In the genomic region with DNA sequence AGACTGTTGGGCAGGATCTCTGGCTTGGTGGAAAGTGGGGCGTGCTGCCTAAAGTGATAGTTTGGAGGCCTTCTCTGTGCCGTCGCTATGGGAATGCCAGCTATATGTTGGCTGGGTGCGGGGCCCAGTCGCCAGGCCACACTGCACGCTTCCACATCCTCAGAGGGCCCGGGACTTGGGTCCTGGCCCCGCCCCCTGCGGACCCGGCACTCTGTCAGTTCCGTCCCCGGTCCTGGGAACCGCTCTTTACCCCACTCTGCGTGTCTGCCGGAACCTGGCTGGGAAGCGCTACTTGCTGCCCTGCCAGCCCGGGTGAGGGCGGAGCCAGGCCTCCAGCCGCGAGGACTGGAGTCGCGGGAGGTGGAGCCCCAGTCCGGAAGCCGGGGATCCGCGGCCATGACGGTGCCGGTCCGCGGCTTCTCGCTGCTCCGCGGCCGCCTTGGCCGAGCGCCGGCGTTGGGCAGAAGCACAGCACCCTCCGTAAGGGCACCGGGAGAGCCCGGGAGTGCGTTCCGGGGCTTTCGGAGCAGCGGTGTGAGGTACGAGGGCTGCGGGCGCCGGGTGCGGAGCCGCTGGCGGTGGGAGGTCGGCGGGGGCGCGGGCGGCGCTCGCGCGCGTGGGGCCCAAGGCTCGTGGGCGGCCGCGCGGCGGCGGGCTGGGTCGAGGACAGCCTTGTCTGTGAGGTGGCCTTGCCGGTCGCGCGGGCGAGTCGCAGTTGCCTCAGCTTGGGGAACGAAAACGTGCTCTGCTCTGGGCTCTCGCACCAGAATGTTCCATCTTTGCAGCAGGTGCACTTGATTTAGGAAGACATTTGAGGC, we compare ENCODE assay signal across 8 cellular contexts. TPM values are rescaled to one million over a fixed set of nuclear protein-coding genes. Genes with fewer than 3 reads are reported as not detected.
DNase-seq lines count a peak whose midpoint lies in the region; ATAC-seq and TF ChIP-seq lines count a peak whose summit lies in the region.

A gene (plus strand): TSS at position 376 of the 818 bp plus-strand sequence. CDS start 21 bp downstream, at position 397.

- H3K4me1 Mint-ChIP-seq in neural progenitor cell, result peaks cover 33% of the 10 kb centered on the region

- peak within 1 kb of the TSS; percentile 85 for H2AFZ ChIP-seq in neural progenitor cell (replicated peaks)

- peaks cover 6% of the 10 kb centered on the region; the same call in 1 of the 2 replicates for H3K4me1 ChIP-seq in HAP-1
- H3K4me1 ChIP-seq in foreskin keratinocyte, result peaks cover 14% of the 10 kb centered on the region
- H3K4me1 ChIP-seq in neural progenitor cell, result peaks cover 18% of the 10 kb centered on the region
- H3K4me1 ChIP-seq in stomach smooth muscle (ENCODE audit: control insufficient read depth, insufficient read depth, low read length), result peaks cover 4% of the 10 kb centered on the region

- TF ChIP-seq CTCF in foreskin keratinocyte (conservative IDR thresholded peaks at IDR 0.05), result no peak
- TF ChIP-seq CTCF in neural progenitor cell (IDR thresholded peaks at IDR 0.05), result no peak

- H3F3A ChIP-seq in neural progenitor cell (ENCODE audit: low read depth), result peaks cover 20% of the 10 kb centered on the region

- DNase-seq in GDM1 (lab: John Stamatoyannopoulos, UW) (peak; percentile 95), HAP-1 (ENCODE audit: low spot score in 2 of 2) (peak; percentile 92 to 95), MG63 (peak; percentile 95), SIG-M5 (lab: John Stamatoyannopoulos, UW) (peak; percentile 38), foreskin keratinocyte (peak; percentile 73 to 88), neural progenitor cell (ENCODE audit: low spot score) (peak; percentile 91)
- DNase-seq in activated gamma-delta T cell treated with anti-CD3 and anti-CD28 coated beads, Interleukin-2, amount 50 U/mL, for 16 hours (ENCODE audit: low read depth), result peak; percentile 69

- H3K4me3 Mint-ChIP-seq in neural progenitor cell, result peak within 1 kb of the TSS; percentile 91

- H3K9ac ChIP-seq in neural progenitor cell, result peak within 1 kb of the TSS; percentile 18
- peak within 1 kb of the TSS; percentile 88 to 91 for H3K9ac ChIP-seq in stomach smooth muscle (ENCODE audit: low read length in 2 of 2)

- in situ Hi-C loops in HAP-1 (cut with MboI; ENCODE audit: low sequenced_read_pairs), result no loop called here

- H3K4me3 ChIP-seq in HAP-1, result peak within 1 kb of the TSS; percentile 43
- peak within 1 kb of the TSS; percentile 57 for H3K4me3 ChIP-seq in MG63
- H3K4me3 ChIP-seq in neural progenitor cell, result peak within 1 kb of the TSS; percentile 66
- peak within 1 kb of the TSS; percentile 80 for H3K4me3 ChIP-seq in stomach smooth muscle (ENCODE audit: low read length in 2 of 2)

- ATAC-seq in foreskin keratinocyte, result peak; percentile 97

- H4K20me1 ChIP-seq in neural progenitor cell (ENCODE audit: low read depth), result peaks cover 28% of the 10 kb centered on the region

- H3K27ac ChIP-seq in foreskin keratinocyte (peak within 1 kb of the TSS; percentile 48), neural progenitor cell (no peak within 1 kb of the TSS), stomach smooth muscle (ENCODE audit: low read length) (peak within 1 kb of the TSS; percentile 84)

- H3K27me3 ChIP-seq in HAP-1 (ENCODE audit: low read depth) (peaks cover 15% of the 10 kb centered on the region), MG63 (no peaks in the 10 kb centered on the region), foreskin keratinocyte (no peaks in the 10 kb centered on the region), neural progenitor cell (peaks cover 31% of the 10 kb centered on the region), stomach smooth muscle (ENCODE audit: control insufficient read depth in 1 of 2, insufficient read depth in 2 of 2, low read length in 2 of 2) (no peaks in the 10 kb centered on the region)

- H3K36me3 ChIP-seq in HAP-1 (replicated peaks) (peaks cover 17% of the 10 kb centered on the region), MG63 (peaks cover 4% of the 10 kb centered on the region), neural progenitor cell (no peaks in the 10 kb centered on the region), stomach smooth muscle (ENCODE audit: control insufficient read depth in 2 of 2, insufficient read depth in 2 of 2, low read length in 2 of 2) (peaks cover 0 to 7% of the 10 kb centered on the region in 2 donors)

- peak within 1 kb of the TSS; percentile 93 for H3K4me2 ChIP-seq in neural progenitor cell

- no peaks in the 10 kb centered on the region for H3K9me3 Mint-ChIP-seq in neural progenitor cell

- peaks cover 12% of the 10 kb centered on the region for H3K36me3 Mint-ChIP-seq in neural progenitor cell

- H3K27me3 Mint-ChIP-seq in neural progenitor cell (ENCODE audit: insufficient read depth, low read depth), result no peaks in the 10 kb centered on the region

- H3K9me3 ChIP-seq in HAP-1 (no peaks in the 10 kb centered on the region), MG63 (no peaks in the 10 kb centered on the region), neural progenitor cell (ENCODE audit: low read depth) (no peaks in the 10 kb centered on the region), stomach smooth muscle (ENCODE audit: control insufficient read depth in 2 of 2, low read length in 2 of 2) (no peaks in the 10 kb centered on the region)

- peaks cover 34% of the 10 kb centered on the region for H3K79me2 ChIP-seq in neural progenitor cell (ENCODE audit: low read depth)

- peak within 1 kb of the TSS; percentile 97 for H3K27ac Mint-ChIP-seq in neural progenitor cell

RNA-seq across cellular contexts. Expression of the gene that starts here (rescaled TPM):
- 6.7 and 21.3 TPM in 2 replicates for total RNA-seq in MG63 (2014; rRNA removed; shearing (Covaris generic); ENCODE audit: low replicate concordance)
- 6.1 and 15.4 TPM in 2 replicates for total RNA-seq in foreskin keratinocyte
- polyA plus RNA-seq in foreskin keratinocyte, result 3.5 and 10.8 TPM in 2 replicates
- total RNA-seq in neural progenitor cell (ENCODE audit: low replicate concordance), result 10.7 and 22.1 TPM in 2 replicates

Comparison
In these comparisons a context has a peak if more than half of its experiments do, and no peak if none do; other contexts are left out.
1. DNase-seq: peak in every context shown above with its lines; median percentile 95 in GDM1; 95 in MG63; 94 in HAP-1; 91 in neural progenitor cell; 80 in foreskin keratinocyte; 69 in activated gamma-delta T cell treated with anti-CD3 and anti-CD28 coated beads, Interleukin-2, amount 50 U/mL, for 16 hours; 38 in SIG-M5.